ENCODE assay signal across 18 cellular contexts in the genomic region with DNA sequence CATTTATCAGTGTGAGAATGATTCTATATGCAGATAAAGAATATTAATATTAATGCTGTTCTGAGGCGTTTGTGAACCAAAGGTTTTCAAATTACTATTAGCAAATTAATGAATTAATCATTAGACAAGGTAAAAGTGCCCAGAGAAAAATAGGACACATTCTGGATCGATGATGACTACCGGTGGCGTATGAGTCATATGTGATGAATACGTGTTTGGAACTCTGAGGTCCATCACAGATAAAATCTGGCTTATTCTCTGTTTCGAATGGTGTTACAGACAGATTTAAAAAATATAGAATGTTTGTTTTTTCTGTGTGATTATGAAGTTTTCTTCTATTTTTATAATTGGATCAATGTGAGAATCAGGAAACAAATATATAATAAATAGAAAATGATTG.
DNase-seq lines count a peak whose midpoint lies in the region; FAIRE-seq and TF ChIP-seq lines count a peak whose summit lies in the region.
"Had no signal": no experiment of that assay in that cellular context is flagged by ENCODE, and none has a peak within 500 bp of the region (broad histone marks: within the 10 kb centered on the region; RNA-seq: fewer than 3 reads in every experiment).

No MANE protein-coding gene starts in this region.

- peaks cover 47% of the 10 kb centered on the region for H3K4me1 ChIP-seq in ACC112 (ENCODE audit: control insufficient read depth, insufficient read depth, low read length, unreplicated experiment)

- peaks cover 95% of the 10 kb centered on the region for H3K4me1 Mint-ChIP-seq in HFFc6 (ENCODE audit: low read depth)
- H3K4me1 Mint-ChIP-seq: CD4-positive, CD25-positive, alpha-beta regulatory T cell had no signal

- H3K27ac ChIP-seq in ACC112 (ENCODE audit: low read depth, low read length), result peak overlapping the region; percentile 35; the same call in 1 of the 2 replicates

- peaks cover 13% of the 10 kb centered on the region for H3K36me3 ChIP-seq in ACC112 (ENCODE audit: insufficient read depth, low read length)

- H3K27me3 ChIP-seq in ACC112 (ENCODE audit: insufficient read depth, low read length), result no peaks in the 10 kb centered on the region

- H2AFZ ChIP-seq in ACC112 (ENCODE audit: low read length, unreplicated experiment), result no peak overlapping the region

- peak overlapping the region; percentile 49 for H3K4me3 Mint-ChIP-seq in HFFc6
- H3K4me3 Mint-ChIP-seq: CD4-positive, CD25-positive, alpha-beta regulatory T cell had no signal

- no peaks in the 10 kb centered on the region for H3K79me2 ChIP-seq in ACC112 (ENCODE audit: control insufficient read depth, insufficient read depth, low read length, unreplicated experiment)

- DNase-seq in HFFc6, result peak; percentile 27
- DNase-seq in fibroblast of mammary gland (ENCODE audit: low read depth), result peak; percentile 51
- DNase-seq in T-helper 1 cell, result no peak
- DNase-seq in NCI-H1417 (lab: John Stamatoyannopoulos, UW), result no peak
- DNase-seq in lower leg skin (ENCODE audit: low spot score in 2 of 2), result no peak
- no peak for DNase-seq in stimulated activated CD4-positive, alpha-beta T cell treated with anti-CD3 and anti-CD28 coated beads, Interleukin-15, amount 100 ng/mL, for 24 hours
- DNase-seq: ACHN; CD4-positive, CD25-positive, alpha-beta regulatory T cell; GDM1; MV-4-11; NCI-H1436 treated with DMSO at 0.1 percent for 48 hours; NCI-H2081; NCI-H345; NCI-H526 treated with DMSO at 0.1 percent for 48 hours; SHP77 had no signal

- H3K27me3 Mint-ChIP-seq in HFFc6 (ENCODE audit: insufficient read depth), result peaks cover 8% of the 10 kb centered on the region

- no peaks in the 10 kb centered on the region for H3K9me3 Mint-ChIP-seq in HFFc6

- H3K4me3 ChIP-seq in ACC112 (ENCODE audit: low read depth, low read length) (no peak overlapping the region), fibroblast of mammary gland (ENCODE audit: control insufficient read depth, low read depth, low read length) (no peak overlapping the region), lower leg skin (ENCODE audit: low read depth, poor library complexity, severe bottlenecking) (no peak overlapping the region)

- WGBS in lower leg skin, 2 donors, result 64 to 69% methylated on average over 6 of the region's 6 CpGs

- no peak for TF ChIP-seq POLR2A in lower leg skin (IDR thresholded peaks at IDR 0.05)

- intact Hi-C loops in lower leg skin (cut with DNase I; ENCODE audit: low total_unique reads), result no loop called here

- peak overlapping the region; percentile 54 for H3K27ac Mint-ChIP-seq in HFFc6
- H3K27ac Mint-ChIP-seq: CD4-positive, CD25-positive, alpha-beta regulatory T cell had no signal

- FAIRE-seq in TTC549 (lab: Jason Lieb, UNC), result peak; percentile 38
- FAIRE-seq: H1 had no signal

- TF ChIP-seq CTCF in HFFc6 (IDR thresholded peaks at IDR 0.05) (no peak), fibroblast of mammary gland (conservative IDR thresholded peaks at IDR 0.05; ENCODE audit: control insufficient read depth, insufficient read depth, low read depth, low read length) (no peak), lower leg skin (IDR thresholded peaks at IDR 0.05) (no peak)

- H3K36me3 Mint-ChIP-seq in HFFc6 (ENCODE audit: low read depth), result peaks cover 38% of the 10 kb centered on the region
- H3K36me3 Mint-ChIP-seq: CD4-positive, CD25-positive, alpha-beta regulatory T cell had no signal

Comparison
In these comparisons a context has a peak if more than half of its experiments do, and no peak if none do; other contexts are left out.
1. DNase-seq: peak in HFFc6 (single experiment) and fibroblast of mammary gland (single experiment); none in T-helper 1 cell (0 of 5), NCI-H1417 (0 of 3), lower leg skin (0 of 2) and stimulated activated CD4-positive, alpha-beta T cell treated with anti-CD3 and anti-CD28 coated beads, Interleukin-15, amount 100 ng/mL, for 24 hours (single experiment).